2 cellular contexts compared by ENCODE assay signal in the genomic region with DNA sequence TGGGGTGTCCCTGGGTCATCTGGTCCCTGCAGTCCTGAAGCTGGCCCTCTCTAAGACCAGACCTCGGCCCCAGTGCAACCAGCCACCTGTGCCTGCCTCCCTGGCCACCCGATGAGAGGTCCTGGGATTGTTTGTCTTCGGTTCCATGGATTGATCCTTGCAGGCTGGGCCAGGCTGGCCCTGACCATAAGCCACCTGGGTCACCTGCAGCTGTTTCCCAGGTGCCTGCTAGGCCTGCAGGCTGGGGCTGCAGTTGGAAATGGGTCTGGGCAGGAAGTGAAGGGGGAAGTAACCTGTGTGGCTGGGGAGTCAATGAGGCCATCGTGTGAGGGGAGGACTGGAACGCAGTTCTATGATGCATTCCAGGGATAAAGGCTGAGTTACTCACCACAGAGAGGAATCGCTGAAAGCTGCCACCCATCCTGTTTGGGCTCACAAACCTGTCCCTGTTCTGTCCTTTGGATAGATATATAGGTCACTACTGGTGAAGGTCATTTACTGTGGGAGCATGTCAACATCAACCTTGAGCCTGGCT.
TF ChIP-seq lines count a peak whose summit lies in the region.

No MANE protein-coding gene starts in this region.

TF ChIP-seq in IMR-90, 13 proteins besides CTCF, POLR2A, EP300 and RAD21:
- TF ChIP-seq MAFK (IDR thresholded peaks at IDR 0.05; ENCODE audit: low read depth, low read length) (no peak), CHD1 (IDR thresholded peaks at IDR 0.05; ENCODE audit: low read depth, low read length) (no peak), BHLHE40 (IDR thresholded peaks at IDR 0.05; ENCODE audit: low read depth, low read length) (no peak), RCOR1 (IDR thresholded peaks at IDR 0.05; ENCODE audit: insufficient replicate concordance, low read length) (no peak), MAZ (IDR thresholded peaks at IDR 0.05; ENCODE audit: borderline replicate concordance, low read depth, low read length) (no peak), CEBPB (IDR thresholded peaks at IDR 0.05; ENCODE audit: low read depth, low read length) (no peak), MXI1 (IDR thresholded peaks at IDR 0.05; ENCODE audit: borderline replicate concordance, low read depth, low read length) (no peak), NFE2L2 (IDR thresholded peaks at IDR 0.05; ENCODE audit: low read depth, low read length) (no peak)
- TF ChIP-seq, protein P1, sequence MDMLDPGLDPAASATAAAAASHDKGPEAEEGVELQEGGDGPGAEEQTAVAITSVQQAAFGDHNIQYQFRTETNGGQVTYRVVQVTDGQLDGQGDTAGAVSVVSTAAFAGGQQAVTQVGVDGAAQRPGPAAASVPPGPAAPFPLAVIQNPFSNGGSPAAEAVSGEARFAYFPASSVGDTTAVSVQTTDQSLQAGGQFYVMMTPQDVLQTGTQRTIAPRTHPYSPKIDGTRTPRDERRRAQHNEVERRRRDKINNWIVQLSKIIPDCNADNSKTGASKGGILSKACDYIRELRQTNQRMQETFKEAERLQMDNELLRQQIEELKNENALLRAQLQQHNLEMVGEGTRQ (IDR thresholded peaks at IDR 0.05; ENCODE audit: low read depth, low read length) = no peak

TF ChIP-seq in HEK293T, 16 proteins besides CTCF, POLR2A, EP300 and RAD21:
- no peak for TF ChIP-seq SP1 (IDR thresholded peaks at IDR 0.05)
- TF ChIP-seq ZNF384 (IDR thresholded peaks at IDR 0.05) = no peak
- TF ChIP-seq HDGF (IDR thresholded peaks at IDR 0.05; ENCODE audit: borderline replicate concordance) = no peak
- no peak for TF ChIP-seq FOXM1 (IDR thresholded peaks at IDR 0.05; ENCODE audit: borderline replicate concordance)
- no peak for TF ChIP-seq L3MBTL2 (conservative IDR thresholded peaks at IDR 0.05)
- no peak for TF ChIP-seq LEF1 (IDR thresholded peaks at IDR 0.05; ENCODE audit: borderline replicate concordance)
- no peak for TF ChIP-seq CTBP1 (IDR thresholded peaks at IDR 0.05; ENCODE audit: borderline replicate concordance)
- TF ChIP-seq TARDBP (IDR thresholded peaks at IDR 0.05) = no peak
- TF ChIP-seq NFRKB (IDR thresholded peaks at IDR 0.05) = no peak
- TF ChIP-seq FOXK2 (IDR thresholded peaks at IDR 0.05) = no peak
